Comparison of ENCODE assay signal across 19 cellular contexts in genomic region chr4:150325872-150326271, GRCh38.
DNase-seq lines count a peak whose midpoint lies in the region; ATAC-seq, FAIRE-seq and TF ChIP-seq lines count a peak whose summit lies in the region.
"Had no signal": no experiment of that assay in that cellular context is flagged by ENCODE, and none has a peak within 500 bp of the region (broad histone marks: within the 10 kb centered on the region; RNA-seq: fewer than 3 reads in every experiment).

No MANE protein-coding gene starts in this region.

- no peaks in the 10 kb centered on the region for H3K27me3 ChIP-seq in GM12878 (replicated peaks in 1 of 2; ENCODE audit: control insufficient read depth in 2 of 2, insufficient read depth in 2 of 2, low read length in 1 of 2)
- H3K27me3 ChIP-seq: neutrophil had no signal

- SMC1A ChIA-PET in GM12878 (lab: Charles Lee; ENCODE audit: uncharacterized antibody, unreplicated experiment), result interaction anchor here (1.0 kb wide), 1 partner anchor 541 kb away, joined by 3 read pairs; no protein-coding TSS in a partner anchor

- H3K36me3 ChIP-seq in GM12878 (ENCODE audit: control insufficient read depth in 2 of 2, insufficient read depth in 2 of 2, low read length in 1 of 2), result no peaks in the 10 kb centered on the region; a peak in 1 of 4 replicates
- H3K36me3 ChIP-seq: neutrophil had no signal

- peak; percentile 71 for ATAC-seq in GM18867 (IDR thresholded peaks at IDR 0.05; ENCODE audit: unreplicated experiment)
- peak; percentile 83 for ATAC-seq in GM21526 (IDR thresholded peaks at IDR 0.05; ENCODE audit: low FRiP score, unreplicated experiment)
- peak; percentile 84 for ATAC-seq in HG03066 (IDR thresholded peaks at IDR 0.05; ENCODE audit: low read depth, unreplicated experiment)
- ATAC-seq in GM12878, result peak; percentile 85
- no peak for ATAC-seq in activated naive CD8-positive, alpha-beta T cell treated with anti-CD3 and anti-CD28 coated beads, Interleukin-2, amount 50 U/mL, for 24 hours

- H3K9me3 ChIP-seq in GM12878 (replicated peaks; ENCODE audit: control insufficient read depth, insufficient read depth, low read length), result no peaks in the 10 kb centered on the region
- H3K9me3 ChIP-seq: neutrophil had no signal

- peaks cover 17% of the 10 kb centered on the region for H3K36me3 Mint-ChIP-seq in activated naive CD8-positive, alpha-beta T cell treated with anti-CD3 and anti-CD28 coated beads, Interleukin-2, amount 50 U/mL, for 24 hours (ENCODE audit: low read depth)

- H3K27ac Mint-ChIP-seq in activated naive CD8-positive, alpha-beta T cell treated with anti-CD3 and anti-CD28 coated beads, Interleukin-2, amount 50 U/mL, for 24 hours, result no peak overlapping the region
- H3K27ac Mint-ChIP-seq: activated naive CD8-positive, alpha-beta T cell treated with anti-CD3 and anti-CD28 coated beads for 36 hours had no signal

- RAD21 ChIA-PET in GM12878 (lab: Charles Lee; ENCODE audit: unreplicated experiment), result no interaction called here

- H2AFZ ChIP-seq in GM12878 (ENCODE audit: control insufficient read depth, low read depth, low read length), result no peak overlapping the region

- no peak overlapping the region for H3K4me2 ChIP-seq in GM12878 (ENCODE audit: control insufficient read depth, insufficient read depth)

- in situ Hi-C loops in GM12878 (cut with MboI), result no loop called here

- no peak for TF ChIP-seq CTCF in GM12878 (IDR thresholded peaks at IDR 0.05 in 2 of 3, conservative IDR thresholded peaks at IDR 0.05 in 1 of 3; ENCODE audit: control insufficient read depth in 2 of 3, extremely low read depth in 1 of 3, insufficient read depth in 1 of 3, low read depth in 3 of 3, low read length in 3 of 3)

- H4K20me1 ChIP-seq in GM12878 (ENCODE audit: control insufficient read depth, insufficient read depth), result no peaks in the 10 kb centered on the region

- H3K4me1 ChIP-seq in GM12878 (ENCODE audit: control insufficient read depth, insufficient read depth, low read length), result no peaks in the 10 kb centered on the region

- H3K9me3 Mint-ChIP-seq in activated naive CD8-positive, alpha-beta T cell treated with anti-CD3 and anti-CD28 coated beads, Interleukin-2, amount 50 U/mL, for 24 hours, result no peaks in the 10 kb centered on the region
- H3K9me3 Mint-ChIP-seq: activated naive CD8-positive, alpha-beta T cell treated with anti-CD3 and anti-CD28 coated beads for 36 hours; central memory CD8-positive, alpha-beta T cell; IgD-negative memory B cell had no signal

- H3K27me3 Mint-ChIP-seq in activated naive CD8-positive, alpha-beta T cell treated with anti-CD3 and anti-CD28 coated beads, Interleukin-2, amount 50 U/mL, for 24 hours, result no peaks in the 10 kb centered on the region
- H3K27me3 Mint-ChIP-seq: activated naive CD8-positive, alpha-beta T cell treated with anti-CD3 and anti-CD28 coated beads for 36 hours; central memory CD8-positive, alpha-beta T cell; IgD-negative memory B cell had no signal

- H3K4me3 Mint-ChIP-seq in activated naive CD8-positive, alpha-beta T cell treated with anti-CD3 and anti-CD28 coated beads, Interleukin-2, amount 50 U/mL, for 24 hours, result no peak overlapping the region
- H3K4me3 Mint-ChIP-seq: activated naive CD8-positive, alpha-beta T cell treated with anti-CD3 and anti-CD28 coated beads for 36 hours; central memory CD8-positive, alpha-beta T cell; IgD-negative memory B cell had no signal

- peak; percentile 23 for FAIRE-seq in GM12878 (lab: Jason Lieb, UNC)
- FAIRE-seq: small intestine had no signal

- H3K4me1 Mint-ChIP-seq in activated naive CD8-positive, alpha-beta T cell treated with anti-CD3 and anti-CD28 coated beads, Interleukin-2, amount 50 U/mL, for 24 hours, result no peaks in the 10 kb centered on the region
- H3K4me1 Mint-ChIP-seq: activated naive CD8-positive, alpha-beta T cell treated with anti-CD3 and anti-CD28 coated beads for 36 hours had no signal

- H3K79me2 ChIP-seq in GM12878 (ENCODE audit: control insufficient read depth, insufficient read depth, low read length), result no peaks in the 10 kb centered on the region

- TF ChIP-seq RAD21 in GM12878 (IDR thresholded peaks at IDR 0.05; ENCODE audit: insufficient read depth, low read depth, low read length), result no peak

- TF ChIP-seq EP300 in GM12878 (IDR thresholded peaks at IDR 0.05; ENCODE audit: borderline replicate concordance in 1 of 2, control insufficient read depth in 1 of 2, low read depth in 2 of 2, low read length in 2 of 2), result no peak

- H3K9ac ChIP-seq in GM12878 (ENCODE audit: control insufficient read depth, insufficient read depth, low read length), result no peak overlapping the region

- 70% methylated on average over 2 of the region's 2 CpGs for WGBS in GM12878 (ENCODE audit: insufficient coverage, insufficient replicate concordance, low lambda C conversion rate, missing lambda C conversion rate)

- intact Hi-C loops in GM12878 (cut with micrococcal nuclease; ENCODE audit: unreplicated experiment), result no loop called here

- CTCF ChIA-PET in GM12878 (lab: Yijun Ruan, JAX) (no interaction called here), HEK293T (lab: Yijun Ruan, JAX) (no interaction called here)

- no peak for DNase-seq in GM12878 (ENCODE audit: low read depth, low spot score)
- DNase-seq in NCI-H2227 treated with DMSO at 0.1 percent for 48 hours (lab: John Stamatoyannopoulos, UW), result no peak
- no peak for DNase-seq in activated naive CD8-positive, alpha-beta T cell treated with anti-CD3 and anti-CD28 coated beads, Interleukin-2, amount 50 U/mL, for 24 hours
- DNase-seq in HEK293T (ENCODE audit: extremely low spot score), result no peak
- no peak for DNase-seq in DMS114 treated with DMSO at 0.1 percent for 48 hours (lab: John Stamatoyannopoulos, UW; ENCODE audit: unreplicated experiment)
- DNase-seq: activated naive CD8-positive, alpha-beta T cell treated with anti-CD3 and anti-CD28 coated beads for 36 hours; EL; NCI-H1417 treated with DMSO at 0.1 percent for 48 hours; NCI-H526 treated with DMSO at 0.1 percent for 48 hours; SHP77 treated with DMSO at 0.1 percent for 48 hours; small intestine had no signal

- H3K27ac ChIP-seq in GM12878 (ENCODE audit: control insufficient read depth, insufficient read depth), result no peak overlapping the region
- H3K27ac ChIP-seq: epithelial cell of prostate, neutrophil had no signal

- TF ChIP-seq POLR2A in GM12878 (IDR thresholded peaks at IDR 0.05; ENCODE audit: low read depth, low read length), result no peak

- POLR2A ChIA-PET in GM12878 (lab: Charles Lee), result no interaction called here
- POLR2A ChIA-PET in HEK293T (lab: Yijun Ruan, JAX), result no interaction called here

- BruUV-seq in GM12878 (replicated peaks; lab: Mats Ljungman, UMichigan), result no TSS peak

- H3K4me3 ChIP-seq in GM12878, result no peak overlapping the region
- H3K4me3 ChIP-seq: lung had no signal

TF ChIP-seq in GM12878, 131 proteins besides CTCF, POLR2A, EP300 and RAD21 (continues in another document):
- no peak for TF ChIP-seq JUND (IDR thresholded peaks at IDR 0.05; ENCODE audit: low read depth, low read length)
- TF ChIP-seq ATF2 (IDR thresholded peaks at IDR 0.05; ENCODE audit: low read length), result peak; percentile 36; the same call in 1 of the 2 replicates
- peak; percentile 76 for TF ChIP-seq ATF7 (IDR thresholded peaks at IDR 0.05; ENCODE audit: low read depth)
- TF ChIP-seq POLR2AphosphoS5 (IDR thresholded peaks at IDR 0.05; ENCODE audit: low read length), result no peak
- 0 out of 2 replicates have a peak, but pooled peaks have one; percentile 14 for TF ChIP-seq MEF2A (IDR thresholded peaks at IDR 0.05; ENCODE audit: insufficient read depth, low read depth, low read length)
- no peak for TF ChIP-seq TAF1 (IDR thresholded peaks at IDR 0.05; ENCODE audit: borderline replicate concordance, low read depth, low read length)
- peak; percentile 26; the same call in 1 of the 2 replicates for TF ChIP-seq JUNB (IDR thresholded peaks at IDR 0.05)
- no peak for TF ChIP-seq WRNIP1 (IDR thresholded peaks at IDR 0.05; ENCODE audit: borderline replicate concordance, low read depth, low read length)
- no peak for TF ChIP-seq ZNF622 (IDR thresholded peaks at IDR 0.05)
- peak; percentile 33 for TF ChIP-seq RUNX3 (IDR thresholded peaks at IDR 0.05; ENCODE audit: low read length)

TF ChIP-seq in HEK293T, 16 proteins besides CTCF, POLR2A, EP300 and RAD21:
- TF ChIP-seq PKNOX1 (IDR thresholded peaks at IDR 0.05) (no peak), SP1 (IDR thresholded peaks at IDR 0.05) (no peak), CTBP1 (IDR thresholded peaks at IDR 0.05; ENCODE audit: borderline replicate concordance) (no peak), TARDBP (IDR thresholded peaks at IDR 0.05) (no peak), HDGF (IDR thresholded peaks at IDR 0.05; ENCODE audit: borderline replicate concordance) (no peak), ARNT (IDR thresholded peaks at IDR 0.05) (no peak), L3MBTL2 (conservative IDR thresholded peaks at IDR 0.05) (no peak), LEF1 (IDR thresholded peaks at IDR 0.05; ENCODE audit: borderline replicate concordance) (no peak), FOXK2 (IDR thresholded peaks at IDR 0.05) (no peak), ELF4 (IDR thresholded peaks at IDR 0.05) (no peak), FOXA1 (IDR thresholded peaks at IDR 0.05) (no peak), BHLHE40 (IDR thresholded peaks at IDR 0.05; ENCODE audit: borderline replicate concordance) (no peak), ZNF384 (IDR thresholded peaks at IDR 0.05) (no peak), FOXM1 (IDR thresholded peaks at IDR 0.05; ENCODE audit: borderline replicate concordance) (no peak), SUZ12 (IDR thresholded peaks at IDR 0.05) (no peak), NFRKB (IDR thresholded peaks at IDR 0.05) (no peak)
